26 cellular contexts compared by ENCODE assay signal in genomic region chr7:22659741-22660140, GRCh38.
"Had no signal": no experiment of that assay in that cellular context is flagged by ENCODE, and none has a peak within 500 bp of the region (broad histone marks: within the 10 kb centered on the region; RNA-seq: fewer than 3 reads in every experiment).

No MANE protein-coding gene starts in this region.

- H3K4me3 ChIP-seq: colonic mucosa, esophagus muscularis mucosa, gastrocnemius medialis, lung, prostate gland, right atrium auricular region, smooth muscle cell, thoracic aorta, tibial nerve, upper lobe of left lung had no signal

- ATAC-seq: gastrocnemius medialis; left ventricle myocardium superior; naive thymus-derived CD8-positive, alpha-beta T cell; sciatic nerve; stimulated activated effector memory CD8-positive, alpha-beta T cell treated with anti-CD3 and anti-CD28 coated beads, Interleukin-12 subunit alpha, Interleukin-12 subunit beta, amount 100 ng/mL, for 72 hours had no signal

- H3K4me3 Mint-ChIP-seq: dendritic cell treated with granulocyte-macrophage colony-stimulating factor and Interleukin-4, amounts not matched to agents 40 ng/mL and 50 ng/mL, for 4 days; endodermal cell; naive thymus-derived CD8-positive, alpha-beta T cell; nephron progenitor cell; stimulated activated effector memory CD8-positive, alpha-beta T cell treated with anti-CD3 and anti-CD28 coated beads, Interleukin-12 subunit alpha, Interleukin-12 subunit beta, amount 100 ng/mL, for 72 hours; stimulated activated naive CD8-positive, alpha-beta T cell treated with anti-CD3 and anti-CD28 coated beads, Interleukin-15, Interleukin-2, amounts not matched to agents 100 ng/mL and 50 ng/mL, for 24 hours had no signal

- H3K9me3 ChIP-seq: colonic mucosa, esophagus muscularis mucosa, gastrocnemius medialis, prostate gland, right atrium auricular region, thoracic aorta, tibial nerve, upper lobe of left lung had no signal

- DNase-seq: colonic mucosa; effector CD8-positive, alpha-beta T cell; gastrocnemius medialis; head of caudate nucleus; left ventricle myocardium superior; mesenchymal stem cell; midbrain; naive thymus-derived CD8-positive, alpha-beta T cell; nephron progenitor cell; nucleus accumbens; stimulated activated CD4-positive, alpha-beta T cell treated with anti-CD3 and anti-CD28 coated beads, Interleukin-12 subunit alpha, Interleukin-12 subunit beta, amount 100 ng/mL, for 4 hours; stimulated activated CD4-positive, alpha-beta T cell treated with anti-CD3 and anti-CD28 coated beads, Interleukin-1b, Interleukin-23, amount 100 ng/mL, for 48 hours; stimulated activated CD4-positive, alpha-beta T cell treated with anti-CD3 and anti-CD28 coated beads, Interleukin-4, amount 100 ng/mL, for 24 hours; upper lobe of left lung had no signal

- H3K27ac ChIP-seq: colonic mucosa, esophagus muscularis mucosa, gastrocnemius medialis, prostate gland, right atrium auricular region, thoracic aorta, tibial nerve, upper lobe of left lung had no signal

- H3K4me2 ChIP-seq: smooth muscle cell had no signal

- H3K27me3 ChIP-seq: colonic mucosa, esophagus muscularis mucosa, gastrocnemius medialis, right atrium auricular region, tibial nerve, upper lobe of left lung had no signal

- H3K9me3 Mint-ChIP-seq: dendritic cell treated with granulocyte-macrophage colony-stimulating factor and Interleukin-4, amounts not matched to agents 40 ng/mL and 50 ng/mL, for 4 days; endodermal cell; naive thymus-derived CD8-positive, alpha-beta T cell; stimulated activated effector memory CD8-positive, alpha-beta T cell treated with anti-CD3 and anti-CD28 coated beads, Interleukin-12 subunit alpha, Interleukin-12 subunit beta, amount 100 ng/mL, for 72 hours; stimulated activated naive CD8-positive, alpha-beta T cell treated with anti-CD3 and anti-CD28 coated beads, Interleukin-15, Interleukin-2, amounts not matched to agents 100 ng/mL and 50 ng/mL, for 24 hours had no signal

- H3K27ac Mint-ChIP-seq: endodermal cell; naive thymus-derived CD8-positive, alpha-beta T cell; nephron progenitor cell; stimulated activated effector memory CD8-positive, alpha-beta T cell treated with anti-CD3 and anti-CD28 coated beads, Interleukin-12 subunit alpha, Interleukin-12 subunit beta, amount 100 ng/mL, for 72 hours; stimulated activated naive CD8-positive, alpha-beta T cell treated with anti-CD3 and anti-CD28 coated beads, Interleukin-15, Interleukin-2, amounts not matched to agents 100 ng/mL and 50 ng/mL, for 24 hours had no signal

- H3K36me3 ChIP-seq: colonic mucosa, esophagus muscularis mucosa, gastrocnemius medialis, prostate gland, right atrium auricular region, thoracic aorta, tibial nerve, upper lobe of left lung had no signal

- H3K36me3 Mint-ChIP-seq: naive thymus-derived CD8-positive, alpha-beta T cell; stimulated activated effector memory CD8-positive, alpha-beta T cell treated with anti-CD3 and anti-CD28 coated beads, Interleukin-12 subunit alpha, Interleukin-12 subunit beta, amount 100 ng/mL, for 72 hours had no signal

- H3K4me1 ChIP-seq: colonic mucosa, gastrocnemius medialis, prostate gland, right atrium auricular region had no signal
